8 cellular contexts compared by ENCODE assay signal in genomic region chr2:232761301-232761907, GRCh38. TPM values are rescaled to one million over a fixed set of nuclear protein-coding genes. Genes with fewer than 3 reads are reported as not detected.
DNase-seq lines count a peak whose midpoint lies in the region; ATAC-seq, FAIRE-seq and TF ChIP-seq lines count a peak whose summit lies in the region.

No MANE protein-coding gene starts in this region.

- H3K36me3 ChIP-seq in kidney epithelial cell (ENCODE audit: control insufficient read depth, insufficient read depth, low read length) = peaks cover 1% of the 10 kb centered on the region

- no peak for ATAC-seq in activated naive CD8-positive, alpha-beta T cell treated with anti-CD3 and anti-CD28 coated beads, Interleukin-2, amount 50 U/mL, for 24 hours
- ATAC-seq in HG02588 (IDR thresholded peaks at IDR 0.05; ENCODE audit: unreplicated experiment) = no peak
- ATAC-seq in HG02973 (IDR thresholded peaks at IDR 0.05; ENCODE audit: unreplicated experiment) = no peak

- H3K27me3 ChIP-seq in kidney epithelial cell (ENCODE audit: control insufficient read depth, insufficient read depth, low read length) = no peaks in the 10 kb centered on the region

- FAIRE-seq in urothelium cell line (lab: Jason Lieb, UNC) = no peak

- H3K4me1 Mint-ChIP-seq in activated naive CD8-positive, alpha-beta T cell treated with anti-CD3 and anti-CD28 coated beads, Interleukin-2, amount 50 U/mL, for 24 hours = peaks cover 13% of the 10 kb centered on the region

- no peaks in the 10 kb centered on the region for H3K9me3 Mint-ChIP-seq in activated naive CD8-positive, alpha-beta T cell treated with anti-CD3 and anti-CD28 coated beads, Interleukin-2, amount 50 U/mL, for 24 hours

- H3K27me3 Mint-ChIP-seq in activated naive CD8-positive, alpha-beta T cell treated with anti-CD3 and anti-CD28 coated beads, Interleukin-2, amount 50 U/mL, for 24 hours = no peaks in the 10 kb centered on the region

- no peak overlapping the region for H3K27ac Mint-ChIP-seq in activated naive CD8-positive, alpha-beta T cell treated with anti-CD3 and anti-CD28 coated beads, Interleukin-2, amount 50 U/mL, for 24 hours

- peaks cover 26% of the 10 kb centered on the region for H3K36me3 Mint-ChIP-seq in activated naive CD8-positive, alpha-beta T cell treated with anti-CD3 and anti-CD28 coated beads, Interleukin-2, amount 50 U/mL, for 24 hours (ENCODE audit: low read depth)

- H3K4me3 Mint-ChIP-seq in activated naive CD8-positive, alpha-beta T cell treated with anti-CD3 and anti-CD28 coated beads, Interleukin-2, amount 50 U/mL, for 24 hours = no peak overlapping the region

- no peak overlapping the region for H3K4me3 ChIP-seq in AG09309 (ENCODE audit: control insufficient read depth, low read depth, low read length)
- H3K4me3 ChIP-seq in kidney epithelial cell (ENCODE audit: low read depth, low read length) = no peak overlapping the region

- TF ChIP-seq CTCF in AG09309 (IDR thresholded peaks at IDR 0.05; ENCODE audit: control insufficient read depth, insufficient read depth, low read depth, low read length, missing control alignments) (peak; percentile 60), GM12873 (IDR thresholded peaks at IDR 0.05; ENCODE audit: insufficient read depth, low read depth, low read length, missing control alignments) (peak; percentile 62), kidney epithelial cell (IDR thresholded peaks at IDR 0.05; ENCODE audit: insufficient read depth, low read length, poor library complexity, severe bottlenecking) (peak; percentile 65)

- no peak for DNase-seq in AG09309 (ENCODE audit: low read depth)
- DNase-seq in NCI-H460 (ENCODE audit: extremely low read depth, low read depth) = peak; percentile 25
- peak; percentile 12 for DNase-seq in activated naive CD8-positive, alpha-beta T cell treated with anti-CD3 and anti-CD28 coated beads, Interleukin-2, amount 50 U/mL, for 24 hours
- DNase-seq in kidney epithelial cell (ENCODE audit: low read depth) = peak; percentile 26
- DNase-seq in urothelium cell line (ENCODE audit: low spot score) = peak; percentile 42

RNA-seq across cellular contexts. Expression of gene KCNJ13, which starts 15.0 kb away (rescaled TPM):
- total RNA-seq in NCI-H460 (2014; rRNA removed; shearing (Covaris generic)) = 0.30 TPM in 1 of 2 replicates, not detected in the other
- polyA plus RNA-seq in NCI-H460 (2014; cell fraction: nucleus; rRNA removed) = not detected in 2 replicates
- not detected in 2 replicates for total RNA-seq in kidney epithelial cell
